Comparison of ENCODE assay signal across 8 cellular contexts in the genomic region with DNA sequence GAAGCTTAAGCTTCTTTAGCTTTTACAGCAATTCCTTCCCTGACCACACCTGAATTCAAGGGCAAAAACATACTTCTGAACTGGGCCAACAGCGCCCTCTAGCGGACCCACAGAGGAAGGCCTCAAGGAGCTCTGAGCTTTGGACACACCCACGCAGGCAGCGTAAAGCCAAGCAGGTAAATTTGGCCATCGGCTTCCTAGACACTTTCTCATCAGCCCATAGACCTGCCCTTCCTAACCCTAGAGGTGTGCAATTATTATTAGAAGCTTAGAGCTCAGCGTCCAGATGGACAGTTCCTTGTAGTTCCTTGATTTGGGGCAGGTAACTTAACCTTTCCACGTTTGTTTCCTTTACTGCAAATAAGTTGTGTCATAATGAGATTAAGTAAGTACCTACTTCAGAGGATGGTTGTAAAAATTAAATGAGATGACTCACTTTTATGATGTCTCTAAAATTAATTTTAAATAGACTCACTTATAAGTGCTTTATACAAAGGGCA. TPM values are rescaled to one million over a fixed set of nuclear protein-coding genes. Genes with fewer than 3 reads are reported as not detected.
DNase-seq lines count a peak whose midpoint lies in the region; ATAC-seq and TF ChIP-seq lines count a peak whose summit lies in the region.

No MANE protein-coding gene starts in this region.

- 7 to 16% (median 15%) methylated on average over 7 of the region's 7 CpGs for WGBS in stomach, 5 donors

- no peak overlapping the region for H3K27ac Mint-ChIP-seq in Caco-2 (ENCODE audit: unreplicated experiment)
- H3K27ac Mint-ChIP-seq in activated CD8-positive, alpha-beta memory T cell treated with anti-CD3 and anti-CD28 coated beads, Interleukin-2, amount 10 ng/mL, durations not matched to agents 7 days and 5 days, result no peak overlapping the region

- H3K27me3 Mint-ChIP-seq in Caco-2 (ENCODE audit: insufficient read depth, unreplicated experiment), result peaks cover 15% of the 10 kb centered on the region
- peaks cover 33% of the 10 kb centered on the region for H3K27me3 Mint-ChIP-seq in activated CD8-positive, alpha-beta memory T cell treated with anti-CD3 and anti-CD28 coated beads, Interleukin-2, amount 10 ng/mL, durations not matched to agents 7 days and 5 days

- H3K9ac ChIP-seq in NT2/D1 (ENCODE audit: insufficient read length, low read depth), result no peak overlapping the region
- H3K9ac ChIP-seq in neural cell (ENCODE audit: low read length), result no peak overlapping the region

- no peak overlapping the region for H2AFZ ChIP-seq in neural cell (ENCODE audit: low read depth, low read length)

- intact Hi-C loops in Caco-2 (cut with micrococcal nuclease; ENCODE audit: unreplicated experiment) (loop anchor here (1.0 to 2.0 kb wide), 2 partner anchors 77 to 188 kb away; no protein-coding TSS in a partner anchor), stomach (cut with DNase I; ENCODE audit: low total_unique reads) (no loop called here)

- H3K36me3 ChIP-seq in Caco-2 (ENCODE audit: control insufficient read depth, insufficient read depth, low read length) (no peaks in the 10 kb centered on the region), NT2/D1 (ENCODE audit: insufficient read depth, insufficient read length, low read length) (no peaks in the 10 kb centered on the region), neural cell (ENCODE audit: insufficient read depth, low read length) (no peaks in the 10 kb centered on the region), stomach (no peaks in the 10 kb centered on the region)

- H3K4me3 ChIP-seq in Caco-2 (ENCODE audit: low read depth, low read length) (no peak overlapping the region), NT2/D1 (ENCODE audit: insufficient read length, low read depth) (no peak overlapping the region), neural cell (ENCODE audit: low read length) (no peak overlapping the region), stomach (no peak overlapping the region)

- no peaks in the 10 kb centered on the region for H3K79me2 ChIP-seq in neural cell (replicated peaks; ENCODE audit: insufficient read depth, low read length)

- no peaks in the 10 kb centered on the region for H3K36me3 Mint-ChIP-seq in Caco-2 (ENCODE audit: insufficient read depth, unreplicated experiment)
- no peaks in the 10 kb centered on the region for H3K36me3 Mint-ChIP-seq in activated CD8-positive, alpha-beta memory T cell treated with anti-CD3 and anti-CD28 coated beads, Interleukin-2, amount 10 ng/mL, durations not matched to agents 7 days and 5 days

- TF ChIP-seq EP300 in neural cell (conservative IDR thresholded peaks at IDR 0.05; ENCODE audit: poor library complexity, severe bottlenecking), result no peak
- TF ChIP-seq EP300 in stomach (IDR thresholded peaks at IDR 0.05), result no peak

- H4K20me1 ChIP-seq in neural cell (ENCODE audit: insufficient read depth), result no peaks in the 10 kb centered on the region

- no peaks in the 10 kb centered on the region for H3K4me1 Mint-ChIP-seq in Caco-2 (ENCODE audit: low read depth, unreplicated experiment)
- H3K4me1 Mint-ChIP-seq in activated CD8-positive, alpha-beta memory T cell treated with anti-CD3 and anti-CD28 coated beads, Interleukin-2, amount 10 ng/mL, durations not matched to agents 7 days and 5 days, result peaks cover 11% of the 10 kb centered on the region

- no peak overlapping the region for H3K4me3 Mint-ChIP-seq in Caco-2 (ENCODE audit: unreplicated experiment)
- peak overlapping the region; percentile 49 for H3K4me3 Mint-ChIP-seq in activated CD8-positive, alpha-beta memory T cell treated with anti-CD3 and anti-CD28 coated beads, Interleukin-2, amount 10 ng/mL, durations not matched to agents 7 days and 5 days

- TF ChIP-seq CTCF in Caco-2 (IDR thresholded peaks at IDR 0.05; ENCODE audit: insufficient read depth in 1 of 2, low read depth in 1 of 2, low read length in 1 of 2, severe bottlenecking in 1 of 2, unreplicated experiment in 1 of 2) (peak; percentile 94), neural cell (IDR thresholded peaks at IDR 0.05; ENCODE audit: poor library complexity, severe bottlenecking) (peak; percentile 98), stomach (IDR thresholded peaks at IDR 0.05) (peak in 5 of 7 experiments; percentile 62 to 79 (median 70))

- POLR2A ChIA-PET in Caco-2 (lab: Charles Lee), result interaction anchor here (0.6 kb wide), 1 partner anchor 79 kb away, joined by 3 read pairs; no protein-coding TSS in a partner anchor

- H3K9me2 ChIP-seq in neural cell (ENCODE audit: insufficient read depth, low read length), result no peaks in the 10 kb centered on the region

- H3K27me3 ChIP-seq in Caco-2 (replicated peaks; ENCODE audit: control insufficient read depth, insufficient read depth, low read length) (no peaks in the 10 kb centered on the region), NT2/D1 (ENCODE audit: insufficient read depth, insufficient read length) (no peaks in the 10 kb centered on the region), neural cell (ENCODE audit: insufficient read depth, low read depth, low read length) (no peaks in the 10 kb centered on the region), stomach (peaks cover 0 to 51% (median 5%) of the 10 kb centered on the region in 3 donors)

- CTCF ChIA-PET in Caco-2 (lab: Charles Lee), result interaction anchor here (0.5 to 1.3 kb wide), 32 partner anchors 11 to 945 kb away, joined by 3 to 19 read pairs (median 4); a partner anchor contains a TSS
- CTCF ChIA-PET in activated CD8-positive, alpha-beta memory T cell treated with anti-CD3 and anti-CD28 coated beads, Interleukin-2, amount 10 ng/mL, durations not matched to agents 7 days and 5 days (lab: Charles Lee), result interaction anchor here (0.7 to 3.6 kb wide), 13 partner anchors 10 to 81 kb away, joined by 3 to 29 read pairs (median 5); a partner anchor contains a TSS

- peak; percentile 73 to 81 for DNase-seq in Caco-2
- peak; percentile 66 for DNase-seq in HuH-7 (ENCODE audit: low spot score)
- DNase-seq in NT2/D1 (ENCODE audit: low read depth, low spot score), result peak; percentile 70
- DNase-seq in activated CD8-positive, alpha-beta memory T cell treated with anti-CD3 and anti-CD28 coated beads, Interleukin-2, amount 10 ng/mL, durations not matched to agents 7 days and 5 days, result peak; percentile 77
- peak; percentile 81 to 90 for DNase-seq in erythroblast (lab: John Stamatoyannopoulos, UW)
- DNase-seq in stomach, result peak; percentile 72

- TF ChIP-seq POLR2A in erythroblast (IDR thresholded peaks at IDR 0.05; ENCODE audit: low read length), result no peak
- no peak for TF ChIP-seq POLR2A in stomach (IDR thresholded peaks at IDR 0.05)

- no peaks in the 10 kb centered on the region for H3K9me3 ChIP-seq in Caco-2
- H3K9me3 ChIP-seq in NT2/D1 (ENCODE audit: insufficient read depth, low read length), result peaks cover 6% of the 10 kb centered on the region
- H3K9me3 ChIP-seq in neural cell (ENCODE audit: low read length), result no peaks in the 10 kb centered on the region
- H3K9me3 ChIP-seq in stomach, result peaks cover 0 to 6% (median 0%) of the 10 kb centered on the region in 4 donors

- no TSS peak for BruUV-seq in Caco-2 (replicated peaks; lab: Mats Ljungman, UMichigan)

- no peaks in the 10 kb centered on the region for H3F3A ChIP-seq in neural cell (ENCODE audit: insufficient read depth, low read length, poor library complexity, severe bottlenecking)

- no peaks in the 10 kb centered on the region for H3K9me3 Mint-ChIP-seq in Caco-2 (ENCODE audit: unreplicated experiment)
- no peaks in the 10 kb centered on the region for H3K9me3 Mint-ChIP-seq in activated CD8-positive, alpha-beta memory T cell treated with anti-CD3 and anti-CD28 coated beads, Interleukin-2, amount 10 ng/mL, durations not matched to agents 7 days and 5 days (ENCODE audit: low read depth)

- H3K4me1 ChIP-seq in Caco-2 (no peaks in the 10 kb centered on the region), NT2/D1 (ENCODE audit: insufficient read depth, insufficient read length) (peaks cover 4% of the 10 kb centered on the region), stomach (no peaks in the 10 kb centered on the region)

- TF ChIP-seq RAD21 in neural cell (conservative IDR thresholded peaks at IDR 0.05), result peak; percentile 97

- H3K27ac ChIP-seq in neural cell (ENCODE audit: low read length), result no peak overlapping the region
- no peak overlapping the region for H3K27ac ChIP-seq in stomach

- peak; percentile 82 for ATAC-seq in activated CD8-positive, alpha-beta memory T cell treated with anti-CD3 and anti-CD28 coated beads, Interleukin-2, amount 10 ng/mL, durations not matched to agents 7 days and 5 days
- no peak for ATAC-seq in HG02623 (IDR thresholded peaks at IDR 0.05; ENCODE audit: unreplicated experiment)

- no peak overlapping the region for H3K4me2 ChIP-seq in neural cell (ENCODE audit: low read length)

TF ChIP-seq in neural cell, 6 proteins besides CTCF, POLR2A, EP300 and RAD21 (continues in another document):
- TF ChIP-seq POLR2AphosphoS5 (IDR thresholded peaks at IDR 0.05) (no peak), EZH2 (IDR thresholded peaks at IDR 0.05; ENCODE audit: borderline replicate concordance, insufficient read depth, low read length, poor library complexity, severe bottlenecking) (no peak)

RNA-seq across cellular contexts. Expression of a gene that starts 25.7 kb away (rescaled TPM):
- total RNA-seq in Caco-2 (2022) (22.3 and 22.6 TPM in 2 replicates), stomach (10 to 100 TPM; 13.3 to 31.0 (median 17.9) TPM)
- 10 to 100 TPM; 39.0 to 42.1 TPM for total RNA-seq in activated CD8-positive, alpha-beta memory T cell treated with anti-CD3 and anti-CD28 coated beads, Interleukin-2, amount 10 ng/mL, durations not matched to agents 7 days and 5 days
- polyA plus RNA-seq in neural cell (14.6 and 20.0 TPM in 2 replicates), stomach (1 to 10 TPM; 4.8 to 8.6 (median 5.9) TPM)
- polyA minus RNA-seq in neural cell, result 44.6 and 46.7 TPM in 2 replicates
